8 cellular contexts compared by ENCODE assay signal in the genomic region with DNA sequence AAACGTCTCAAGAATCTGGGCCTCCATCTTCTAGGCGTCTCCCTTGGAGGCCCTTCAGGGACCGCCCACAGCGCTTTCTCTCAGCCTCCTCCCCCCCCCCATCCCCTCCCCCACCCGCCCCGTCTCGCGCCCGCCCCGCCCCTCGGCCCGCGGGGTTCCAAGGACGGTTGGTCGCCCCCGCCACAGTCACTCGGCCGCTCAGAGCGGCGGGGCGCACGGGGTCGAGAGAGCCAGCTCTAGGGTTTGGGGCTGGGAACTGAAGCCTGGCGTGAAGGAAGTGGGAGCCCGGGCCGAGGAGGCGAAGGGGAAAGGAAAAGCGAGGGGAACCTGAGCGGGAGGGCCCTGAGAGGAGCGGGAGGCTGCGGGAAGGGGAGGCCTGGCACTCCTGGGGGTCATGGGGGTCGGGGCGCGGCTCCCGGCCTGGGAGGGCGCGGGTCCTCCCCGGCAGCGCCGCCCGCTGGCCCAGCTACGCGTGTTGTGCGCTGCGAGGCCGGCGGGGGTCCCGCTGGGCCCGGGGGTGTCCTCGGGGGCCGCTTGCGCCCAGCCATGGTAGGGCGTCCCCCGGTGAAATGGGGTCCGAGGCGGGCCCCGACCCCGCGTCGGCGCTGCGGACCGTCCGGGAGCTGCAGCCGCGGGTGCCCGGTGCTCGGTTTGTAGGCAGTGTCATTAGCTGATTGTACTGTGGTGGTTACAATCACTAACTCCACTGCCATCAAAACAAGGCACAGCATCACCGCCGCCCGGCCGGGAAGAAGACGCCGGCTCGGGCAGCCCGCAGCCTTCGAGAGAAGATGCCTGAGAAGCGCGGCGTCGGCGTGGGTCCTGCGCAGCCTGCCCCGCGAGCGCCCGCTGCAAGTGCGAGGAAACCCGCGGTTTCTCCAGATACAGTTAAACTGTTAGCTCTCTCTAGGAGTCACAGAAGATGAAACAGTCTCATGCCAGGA. TPM values are rescaled to one million over a fixed set of nuclear protein-coding genes. Genes with fewer than 3 reads are reported as not detected.
DNase-seq lines count a peak whose midpoint lies in the region; ATAC-seq and TF ChIP-seq lines count a peak whose summit lies in the region.

A gene (minus strand): TSS at position 91 of the 944 bp plus-strand sequence. CDS start 13,610 bp downstream, outside the sequence.

- H3K36me3 Mint-ChIP-seq in activated CD4-positive, alpha-beta memory T cell treated with anti-CD3 and anti-CD28 coated beads for 36 hours = no peaks in the 10 kb centered on the region
- H3K36me3 Mint-ChIP-seq in osteocyte (ENCODE audit: unreplicated experiment) = no peaks in the 10 kb centered on the region

- peak within 1 kb of the TSS; percentile 57 for H3K4me3 Mint-ChIP-seq in activated CD4-positive, alpha-beta memory T cell treated with anti-CD3 and anti-CD28 coated beads for 36 hours
- peak within 1 kb of the TSS; percentile 76 for H3K4me3 Mint-ChIP-seq in osteocyte (ENCODE audit: unreplicated experiment)

- H3K27ac Mint-ChIP-seq in activated CD4-positive, alpha-beta memory T cell treated with anti-CD3 and anti-CD28 coated beads for 36 hours = no peak within 1 kb of the TSS
- H3K27ac Mint-ChIP-seq in osteocyte (ENCODE audit: unreplicated experiment) = no peak within 1 kb of the TSS

- intact Hi-C loops in Right ventricle myocardium inferior (cut with DNase I) (no loop called here), cardiac septum (cut with DNase I) (no loop called here)
- intact Hi-C loops in activated CD4-positive, alpha-beta memory T cell treated with anti-CD3 and anti-CD28 coated beads for 36 hours (cut with micrococcal nuclease) = loop anchor here (2.0 kb wide), 1 partner anchor 14 kb away; no protein-coding TSS in a partner anchor

- POLR2A ChIA-PET in activated CD4-positive, alpha-beta memory T cell treated with anti-CD3 and anti-CD28 coated beads for 36 hours (lab: Charles Lee) = no interaction called here

- H3K4me3 ChIP-seq in fibroblast of the aortic adventitia (ENCODE audit: low read depth, low read length) = peak within 1 kb of the TSS; percentile 60

- ATAC-seq in Right ventricle myocardium inferior = peak; percentile 34
- ATAC-seq in GM21723 (IDR thresholded peaks at IDR 0.05; ENCODE audit: unreplicated experiment) = no peak
- no peak for ATAC-seq in GM21528 (IDR thresholded peaks at IDR 0.05; ENCODE audit: low FRiP score, unreplicated experiment)

- H3K4me1 Mint-ChIP-seq in activated CD4-positive, alpha-beta memory T cell treated with anti-CD3 and anti-CD28 coated beads for 36 hours (ENCODE audit: low read depth) = peaks cover 10% of the 10 kb centered on the region
- peaks cover 10% of the 10 kb centered on the region for H3K4me1 Mint-ChIP-seq in osteocyte (ENCODE audit: unreplicated experiment)

- TF ChIP-seq CTCF in fibroblast of the aortic adventitia (IDR thresholded peaks at IDR 0.05; ENCODE audit: insufficient read depth, low read length) = no peak
- TF ChIP-seq CTCF in osteocyte (IDR thresholded peaks at IDR 0.05) = peak; percentile 33

- peaks cover 43% of the 10 kb centered on the region for H3K27me3 Mint-ChIP-seq in activated CD4-positive, alpha-beta memory T cell treated with anti-CD3 and anti-CD28 coated beads for 36 hours
- peaks cover 43% of the 10 kb centered on the region for H3K27me3 Mint-ChIP-seq in osteocyte (ENCODE audit: unreplicated experiment)

- DNase-seq in Right ventricle myocardium inferior (ENCODE audit: missing footprints) (peak; percentile 64), cardiac septum (ENCODE audit: low spot score) (no peak), fibroblast of the aortic adventitia (ENCODE audit: low read depth) (no peak), osteocyte (ENCODE audit: extremely low spot score, unreplicated experiment) (no peak), NOMO-1 (lab: John Stamatoyannopoulos, UW; ENCODE audit: unreplicated experiment in 2 of 2) (no peak)
- peak; percentile 35 for DNase-seq in activated CD4-positive, alpha-beta memory T cell treated with anti-CD3 and anti-CD28 coated beads for 36 hours

- CTCF ChIA-PET in activated CD4-positive, alpha-beta memory T cell treated with anti-CD3 and anti-CD28 coated beads for 36 hours (lab: Charles Lee) = interaction anchor here (0.7 to 2.2 kb wide), 7 partner anchors 16 to 418 kb away, joined by 3 to 9 read pairs (median 3); no protein-coding TSS in a partner anchor

- no peaks in the 10 kb centered on the region for H3K9me3 Mint-ChIP-seq in activated CD4-positive, alpha-beta memory T cell treated with anti-CD3 and anti-CD28 coated beads for 36 hours
- H3K9me3 Mint-ChIP-seq in osteocyte (ENCODE audit: unreplicated experiment) = peaks cover 7% of the 10 kb centered on the region

RNA-seq across cellular contexts. Expression of the gene that starts here (rescaled TPM):
- total RNA-seq in Right ventricle myocardium inferior (not detected), cardiac septum (not detected), fibroblast of the aortic adventitia (ENCODE audit: low replicate concordance) (0.36 TPM in 1 of 2 replicates, not detected in the other), osteocyte (not detected in 2 replicates)
- total RNA-seq in activated CD4-positive, alpha-beta memory T cell treated with anti-CD3 and anti-CD28 coated beads for 36 hours = not detected

Comparison
In these comparisons a context has a peak if more than half of its experiments do, and no peak if none do; other contexts are left out.
1. Peak in DNase-seq and ATAC-seq in Right ventricle myocardium inferior; RNA of the gene not detected or under 1 TPM.
2. Peak in DNase-seq in activated CD4-positive, alpha-beta memory T cell treated with anti-CD3 and anti-CD28 coated beads for 36 hours; RNA of the gene not detected or under 1 TPM.